Comparison of ENCODE assay signal across 8 cellular contexts in genomic region chr7:96414931-96415292, GRCh38.
A peak's percentile ranks its signal among the peaks of the same experiment; 100 is the strongest.
DNase-seq lines count a peak whose midpoint lies in the region; ATAC-seq, FAIRE-seq and TF ChIP-seq lines count a peak whose summit lies in the region.

No MANE protein-coding gene starts in this region.

- no peaks in the 10 kb centered on the region for H3K9me3 Mint-ChIP-seq in activated T-cell treated with anti-CD3 and anti-CD28 coated beads, Interleukin-2, amount 50 U/mL, for 4 hours

- TF ChIP-seq POLR2A in GM12891 (IDR thresholded peaks at IDR 0.05; ENCODE audit: low read depth, low read length): no peak

- H3K4me3 Mint-ChIP-seq in activated T-cell treated with anti-CD3 and anti-CD28 coated beads, Interleukin-2, amount 50 U/mL, for 4 hours: no peak overlapping the region

- peak; percentile 95 for TF ChIP-seq CTCF in retinal pigment epithelial cell (conservative IDR thresholded peaks at IDR 0.05; ENCODE audit: low read depth, low read length)

- no peaks in the 10 kb centered on the region for H3K4me1 Mint-ChIP-seq in activated T-cell treated with anti-CD3 and anti-CD28 coated beads, Interleukin-2, amount 50 U/mL, for 4 hours (ENCODE audit: low read depth)

- no peaks in the 10 kb centered on the region for H3K36me3 Mint-ChIP-seq in activated T-cell treated with anti-CD3 and anti-CD28 coated beads, Interleukin-2, amount 50 U/mL, for 4 hours (ENCODE audit: insufficient read depth)

- DNase-seq in AG08395 (ENCODE audit: low spot score): peak; percentile 23
- DNase-seq in GM12891 (ENCODE audit: insufficient read length, low spot score): peak; percentile 14
- peak; percentile 23 to 52 for DNase-seq in NCI-H524 (lab: John Stamatoyannopoulos, UW)
- DNase-seq in activated T-cell treated with anti-CD3 and anti-CD28 coated beads, Interleukin-2, amount 50 U/mL, for 4 hours: no peak
- peak; percentile 70 for DNase-seq in globus pallidus (ENCODE audit: low spot score)
- DNase-seq in retinal pigment epithelial cell (ENCODE audit: low read depth): no peak

- peak; percentile 26 for FAIRE-seq in GM12891 (lab: Jason Lieb, UNC)

- no peak overlapping the region for H3K4me3 ChIP-seq in retinal pigment epithelial cell (ENCODE audit: low read length)

- peak; percentile 79 for ATAC-seq in HG03342 (IDR thresholded peaks at IDR 0.05; ENCODE audit: unreplicated experiment)
- peak; percentile 60 to 72 for ATAC-seq in activated T-cell treated with anti-CD3 and anti-CD28 coated beads, Interleukin-2, amount 50 U/mL, for 4 hours
- no peak for ATAC-seq in GM18873 (IDR thresholded peaks at IDR 0.05; ENCODE audit: low FRiP score, unreplicated experiment)

- H3K27me3 Mint-ChIP-seq in activated T-cell treated with anti-CD3 and anti-CD28 coated beads, Interleukin-2, amount 50 U/mL, for 4 hours (ENCODE audit: low read depth): peaks cover 12% of the 10 kb centered on the region

TF ChIP-seq in GM12891, 5 proteins besides CTCF, POLR2A, EP300 and RAD21:
- TF ChIP-seq POU2F2 (IDR thresholded peaks at IDR 0.05; ENCODE audit: low read depth, low read length) (no peak), TAF1 (IDR thresholded peaks at IDR 0.05; ENCODE audit: low read depth, low read length) (no peak), PAX5 (IDR thresholded peaks at IDR 0.05; ENCODE audit: insufficient read depth, low read length, severe bottlenecking) (no peak), POLR2AphosphoS5 (IDR thresholded peaks at IDR 0.05; ENCODE audit: low read depth, low read length) (no peak), SPI1 (IDR thresholded peaks at IDR 0.05; ENCODE audit: low read depth, low read length) (no peak)

Comparison
In these comparisons a context has a peak if more than half of its experiments do, and no peak if none do; other contexts are left out.
1. DNase-seq: peak in AG08395 (single experiment), GM12891 (single experiment), NCI-H524 (2 of 2) and globus pallidus (single experiment); none in activated T-cell treated with anti-CD3 and anti-CD28 coated beads, Interleukin-2, amount 50 U/mL, for 4 hours (single experiment) and retinal pigment epithelial cell (single experiment).